2 cellular contexts compared by ENCODE assay signal in genomic region chrX:45424341-45424740, GRCh38.
TF ChIP-seq lines count a peak whose summit lies in the region.

No MANE protein-coding gene starts in this region.

TF ChIP-seq in IMR-90, 13 proteins besides CTCF, POLR2A, EP300 and RAD21 (continued from another document):
- TF ChIP-seq CHD1 (IDR thresholded peaks at IDR 0.05; ENCODE audit: low read depth, low read length) (no peak), RFX5 (IDR thresholded peaks at IDR 0.05; ENCODE audit: low read depth, low read length) (no peak), SMC3 (IDR thresholded peaks at IDR 0.05; ENCODE audit: low read depth, low read length) (no peak), MXI1 (IDR thresholded peaks at IDR 0.05; ENCODE audit: borderline replicate concordance, low read depth, low read length) (no peak), ELK1 (IDR thresholded peaks at IDR 0.05; ENCODE audit: borderline replicate concordance, low read depth, low read length) (no peak), FOS (IDR thresholded peaks at IDR 0.05; ENCODE audit: low read depth, low read length) (no peak), RCOR1 (IDR thresholded peaks at IDR 0.05; ENCODE audit: insufficient replicate concordance, low read length) (no peak)
TF ChIP-seq in IMR-90: peak in this region for 0.

TF ChIP-seq in SK-N-SH treated with all-trans-retinoic acid at 6 μM for 48 hours, 23 proteins besides CTCF, POLR2A, EP300 and RAD21 (continued from another document):
- TF ChIP-seq TSHZ2 (CRISPR knock-in tag; IDR thresholded peaks at IDR 0.05) (no peak), ZNF8 (CRISPR knock-in tag; IDR thresholded peaks at IDR 0.05) (no peak)
